ENCODE assay signal across 9 cellular contexts in genomic region chr2:234954551-234954992, GRCh38. TPM values are rescaled to one million over a fixed set of nuclear protein-coding genes. Genes with fewer than 3 reads are reported as not detected.
DNase-seq lines count a peak whose midpoint lies in the region; ATAC-seq and TF ChIP-seq lines count a peak whose summit lies in the region.
"Had no signal": no experiment of that assay in that cellular context is flagged by ENCODE, and none has a peak within 500 bp of the region (broad histone marks: within the 10 kb centered on the region; RNA-seq: fewer than 3 reads in every experiment).

No MANE protein-coding gene starts in this region.

- POLR2A ChIA-PET in WTC11 (lab: Charles Lee): no interaction called here

- H3K4me3 ChIP-seq in iPS-15b (ENCODE audit: low read depth, low read length): peak overlapping the region; percentile 70
- H3K4me3 ChIP-seq in psoas muscle: peak overlapping the region; percentile 78
- no peak overlapping the region for H3K4me3 ChIP-seq in aorta (ENCODE audit: low read length in 2 of 2)

- peak overlapping the region; percentile 84 for H3K4me3 Mint-ChIP-seq in WTC11

- peak; percentile 9 for ATAC-seq in WTC11
- no peak for ATAC-seq in psoas muscle
- ATAC-seq in HG03571 (IDR thresholded peaks at IDR 0.05; ENCODE audit: unreplicated experiment): no peak
- ATAC-seq in aorta (ENCODE audit: low FRiP score): no peak
- ATAC-seq: HCT116 had no signal

- H3K36me3 Mint-ChIP-seq in WTC11: no peaks in the 10 kb centered on the region

- H3K27me3 Mint-ChIP-seq in WTC11 (ENCODE audit: low read depth): peaks cover 27% of the 10 kb centered on the region

- H3K9ac ChIP-seq in iPS-15b (ENCODE audit: low read depth, low read length): peak overlapping the region; percentile 32

- intact Hi-C loops in psoas muscle (cut with DNase I) (no loop called here), aorta (cut with DNase I) (loop anchor here (5.0 to 10.0 kb wide), 5 partner anchors 33 to 272 kb away; no protein-coding TSS in a partner anchor)

- TF ChIP-seq CTCF in WTC11 (IDR thresholded peaks at IDR 0.05): no peak
- no peak for TF ChIP-seq CTCF in psoas muscle (IDR thresholded peaks at IDR 0.05)

- H3K36me3 ChIP-seq in iPS-15b (ENCODE audit: control insufficient read depth, insufficient read depth, low read length): no peaks in the 10 kb centered on the region
- no peaks in the 10 kb centered on the region for H3K36me3 ChIP-seq in psoas muscle (ENCODE audit: insufficient read depth in 1 of 2, low read depth in 1 of 2)
- no peaks in the 10 kb centered on the region for H3K36me3 ChIP-seq in aorta (ENCODE audit: control insufficient read depth in 1 of 2, insufficient read depth in 2 of 2, low read length in 1 of 2)

- no peak overlapping the region for H3K27ac ChIP-seq in psoas muscle
- no peak overlapping the region for H3K27ac ChIP-seq in aorta (ENCODE audit: low read depth in 1 of 2, low read length in 2 of 2)

- H3K27me3 ChIP-seq in iPS-15b (ENCODE audit: control insufficient read depth, insufficient read depth, low read length): peaks cover 22% of the 10 kb centered on the region
- H3K27me3 ChIP-seq in psoas muscle (ENCODE audit: insufficient read depth in 3 of 3, low read length in 2 of 3): peaks cover 0 to 17% (median 2%) of the 10 kb centered on the region in 3 donors
- H3K27me3 ChIP-seq in aorta (ENCODE audit: control insufficient read depth in 1 of 2, insufficient read depth in 2 of 2, low read length in 1 of 2): no peaks in the 10 kb centered on the region

- peak; percentile 47 for DNase-seq in GM03348 (ENCODE audit: low spot score)
- peak; percentile 20 for DNase-seq in WTC11 (ENCODE audit: low spot score)
- no peak for DNase-seq in psoas muscle
- DNase-seq in occipital lobe (lab: John Stamatoyannopoulos, UW): no peak
- no peak for DNase-seq in stimulated activated naive CD4-positive, alpha-beta T cell treated with Interleukin-2 at 50 U/mL for 16 hours (lab: John Stamatoyannopoulos, UW)
- no peak for DNase-seq in aorta

- peaks cover 80% of the 10 kb centered on the region for H3K4me1 Mint-ChIP-seq in WTC11

- no peaks in the 10 kb centered on the region for H3K9me3 Mint-ChIP-seq in WTC11

- H3K27ac Mint-ChIP-seq in WTC11: peak overlapping the region; percentile 90

- H3K9me3 ChIP-seq in iPS-15b (ENCODE audit: control insufficient read depth, insufficient read depth, low read length) (no peaks in the 10 kb centered on the region), psoas muscle (no peaks in the 10 kb centered on the region), aorta (ENCODE audit: control insufficient read depth, low read length) (no peaks in the 10 kb centered on the region)

- CTCF ChIA-PET in WTC11 (lab: Charles Lee): interaction anchor here (0.7 to 1.4 kb wide), 6 partner anchors 9 to 409 kb away, joined by 3 to 5 read pairs (median 3); no protein-coding TSS in a partner anchor

- H3K4me1 ChIP-seq in iPS-15b (ENCODE audit: control insufficient read depth, insufficient read depth, low read length) (peaks cover 36% of the 10 kb centered on the region), psoas muscle (peaks cover 4% of the 10 kb centered on the region), aorta (ENCODE audit: control insufficient read depth in 1 of 2, insufficient read depth in 2 of 2, low read length in 2 of 2) (no peaks in the 10 kb centered on the region)

- WGBS in psoas muscle, 3 donors: 70 to 81% (median 72%) methylated on average over 8 of the region's 8 CpGs
- 80 to 83% methylated on average over 8 of the region's 8 CpGs for WGBS in aorta, 2 donors

TF ChIP-seq in WTC11, 78 proteins besides CTCF, POLR2A, EP300 and RAD21:
- TF ChIP-seq ZNF121 (CRISPR knock-in tag; IDR thresholded peaks at IDR 0.05) (no peak), TEAD1 (CRISPR knock-in tag; IDR thresholded peaks at IDR 0.05) (0 out of 2 replicates have a peak, but pooled peaks have one; percentile 16)
- TF ChIP-seq, protein P1, sequence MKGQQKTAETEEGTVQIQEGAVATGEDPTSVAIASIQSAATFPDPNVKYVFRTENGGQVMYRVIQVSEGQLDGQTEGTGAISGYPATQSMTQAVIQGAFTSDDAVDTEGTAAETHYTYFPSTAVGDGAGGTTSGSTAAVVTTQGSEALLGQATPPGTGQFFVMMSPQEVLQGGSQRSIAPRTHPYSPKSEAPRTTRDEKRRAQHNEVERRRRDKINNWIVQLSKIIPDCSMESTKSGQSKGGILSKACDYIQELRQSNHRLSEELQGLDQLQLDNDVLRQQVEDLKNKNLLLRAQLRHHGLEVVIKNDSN (CRISPR knock-in tag; IDR thresholded peaks at IDR 0.05): 0 out of 2 replicates have a peak, but pooled peaks have one; percentile 10
TF ChIP-seq in WTC11: peak in this region for 2.

RNA-seq across cellular contexts. Expression of gene SH3BP4, which starts 2.8 kb away (rescaled TPM):
- total RNA-seq in WTC11 (2021): 31.1 to 44.4 TPM (median 32.6 TPM) in 3 replicates
- total RNA-seq in psoas muscle: 10 to 100 TPM in 1 of 4 donors, 1 to 10 TPM in 3; 7.6 to 14.9 (median 9.5) TPM
- 1 to 10 TPM; 3.0 to 9.8 (median 4.5) TPM for polyA plus RNA-seq in psoas muscle
- 5.5 TPM for total RNA-seq in occipital lobe
- 10 to 100 TPM; 27.6 to 32.2 TPM for total RNA-seq in aorta
- polyA plus RNA-seq in aorta: 1 to 10 TPM; 4.5 to 5.1 TPM

Comparison
In these comparisons a context has a peak if more than half of its experiments do, and no peak if none do; other contexts are left out.
1. DNase-seq: peak in GM03348 (single experiment) and WTC11 (single experiment); none in psoas muscle (0 of 2), occipital lobe (single experiment), stimulated activated naive CD4-positive, alpha-beta T cell treated with Interleukin-2 at 50 U/mL for 16 hours (single experiment) and aorta (0 of 2).
2. H3K4me3 ChIP-seq: peak in iPS-15b (single experiment) and psoas muscle (single experiment); none in aorta (0 of 2).
3. intact Hi-C loops: an anchor here in aorta (5.0 to 10.0 kb wide); none called in psoas muscle.